In genomic region chrX:46326161-46326560, GRCh38 we compare ENCODE assay signal across 13 cellular contexts.
DNase-seq lines count a peak whose midpoint lies in the region; ATAC-seq and TF ChIP-seq lines count a peak whose summit lies in the region.
"Had no signal": no experiment of that assay in that cellular context is flagged by ENCODE, and none has a peak within 500 bp of the region (broad histone marks: within the 10 kb centered on the region; RNA-seq: fewer than 3 reads in every experiment).

No MANE protein-coding gene starts in this region.

- ATAC-seq in WTC11 = no peak
- ATAC-seq: activated CD8-positive, alpha-beta T cell treated with anti-CD3 and anti-CD28 coated beads, Interleukin-2, amount 10 ng/mL, durations not matched to agents 7 days and 5 days; naive thymus-derived CD4-positive, alpha-beta T cell; stimulated activated naive B cell treated with anti-CD40 and anti-IgM and Interleukin-4, amounts not matched to agents 10 μg/mL and 1 μg/mL and 100 μg/mL, for 72 hours had no signal

- H3K9me3 Mint-ChIP-seq in WTC11 = no peaks in the 10 kb centered on the region
- no peaks in the 10 kb centered on the region for H3K9me3 Mint-ChIP-seq in activated T-helper 1 cell treated with anti-CD3 and anti-CD28 coated beads, Interleukin-12 subunit alpha, Interleukin-12 subunit beta, Interleukin-2, Interleukin-4 antibody, amounts not matched to agents 30 ng/mL and 10 ng/mL and 1 ng/mL, durations not matched to agents 14 hours and 24 hours and 36 hours
- H3K9me3 Mint-ChIP-seq: stimulated activated naive B cell treated with anti-CD40 and anti-IgM and Interleukin-4, amounts not matched to agents 10 μg/mL and 1 μg/mL and 100 μg/mL, for 72 hours had no signal

- H3K27ac Mint-ChIP-seq in WTC11 = peak overlapping the region; percentile 100
- no peak overlapping the region for H3K27ac Mint-ChIP-seq in activated T-helper 1 cell treated with anti-CD3 and anti-CD28 coated beads, Interleukin-12 subunit alpha, Interleukin-12 subunit beta, Interleukin-2, Interleukin-4 antibody, amounts not matched to agents 30 ng/mL and 10 ng/mL and 1 ng/mL, durations not matched to agents 14 hours and 24 hours and 36 hours
- H3K27ac Mint-ChIP-seq: activated CD8-positive, alpha-beta T cell treated with anti-CD3 and anti-CD28 coated beads, Interleukin-2, amount 10 ng/mL, durations not matched to agents 7 days and 5 days; naive thymus-derived CD4-positive, alpha-beta T cell; stimulated activated naive B cell treated with anti-CD40 and anti-IgM and Interleukin-4, amounts not matched to agents 10 μg/mL and 1 μg/mL and 100 μg/mL, for 72 hours had no signal

- H3K9me3 ChIP-seq in HUES48 (ENCODE audit: control insufficient read depth, insufficient read depth, low read length) = no peaks in the 10 kb centered on the region

- peaks cover 50% of the 10 kb centered on the region for H3K4me1 ChIP-seq in HUES48 (ENCODE audit: control insufficient read depth, insufficient read depth, low read length)

- H3K27me3 Mint-ChIP-seq in WTC11 (ENCODE audit: low read depth) = no peaks in the 10 kb centered on the region; the same call in none of the 2 replicates
- no peaks in the 10 kb centered on the region for H3K27me3 Mint-ChIP-seq in activated T-helper 1 cell treated with anti-CD3 and anti-CD28 coated beads, Interleukin-12 subunit alpha, Interleukin-12 subunit beta, Interleukin-2, Interleukin-4 antibody, amounts not matched to agents 30 ng/mL and 10 ng/mL and 1 ng/mL, durations not matched to agents 14 hours and 24 hours and 36 hours (ENCODE audit: insufficient read depth)
- H3K27me3 Mint-ChIP-seq: naive thymus-derived CD4-positive, alpha-beta T cell had no signal

- no peaks in the 10 kb centered on the region for H3K36me3 Mint-ChIP-seq in WTC11
- peaks cover 4% of the 10 kb centered on the region for H3K36me3 Mint-ChIP-seq in activated T-helper 1 cell treated with anti-CD3 and anti-CD28 coated beads, Interleukin-12 subunit alpha, Interleukin-12 subunit beta, Interleukin-2, Interleukin-4 antibody, amounts not matched to agents 30 ng/mL and 10 ng/mL and 1 ng/mL, durations not matched to agents 14 hours and 24 hours and 36 hours (ENCODE audit: low read depth)
- H3K36me3 Mint-ChIP-seq: stimulated activated naive B cell treated with anti-CD40 and anti-IgM and Interleukin-4, amounts not matched to agents 10 μg/mL and 1 μg/mL and 100 μg/mL, for 72 hours had no signal

- H3K4me3 Mint-ChIP-seq in WTC11 = peak overlapping the region; percentile 34; the same call in 1 of the 2 replicates
- H3K4me3 Mint-ChIP-seq in activated T-helper 1 cell treated with anti-CD3 and anti-CD28 coated beads, Interleukin-12 subunit alpha, Interleukin-12 subunit beta, Interleukin-2, Interleukin-4 antibody, amounts not matched to agents 30 ng/mL and 10 ng/mL and 1 ng/mL, durations not matched to agents 14 hours and 24 hours and 36 hours = no peak overlapping the region
- H3K4me3 Mint-ChIP-seq: activated CD8-positive, alpha-beta T cell treated with anti-CD3 and anti-CD28 coated beads, Interleukin-2, amount 10 ng/mL, durations not matched to agents 7 days and 5 days; naive thymus-derived CD4-positive, alpha-beta T cell; stimulated activated naive B cell treated with anti-CD40 and anti-IgM and Interleukin-4, amounts not matched to agents 10 μg/mL and 1 μg/mL and 100 μg/mL, for 72 hours had no signal

- intact Hi-C loops in activated T-helper 1 cell treated with anti-CD3 and anti-CD28 coated beads, Interleukin-12 subunit alpha, Interleukin-12 subunit beta, Interleukin-2, Interleukin-4 antibody, amounts not matched to agents 30 ng/mL and 10 ng/mL and 1 ng/mL, durations not matched to agents 14 hours and 24 hours and 36 hours (cut with micrococcal nuclease) = loop anchor here (10.0 kb wide), 3 partner anchors 121 to 571 kb away; no protein-coding TSS in a partner anchor

- POLR2A ChIA-PET in WTC11 (lab: Charles Lee) = interaction anchor here (0.5 to 1.0 kb wide), 3 partner anchors 12 to 49 kb away, joined by 3 to 6 read pairs (median 3); no protein-coding TSS in a partner anchor

- DNase-seq in WTC11 (ENCODE audit: low spot score) (no peak), fibroblast of pulmonary artery (ENCODE audit: low read depth) (peak; percentile 26), renal cortical epithelial cell (ENCODE audit: low read depth) (peak; percentile 62), 8988T (no peak)
- DNase-seq in activated T-helper 1 cell treated with anti-CD3 and anti-CD28 coated beads, Interleukin-12 subunit alpha, Interleukin-12 subunit beta, Interleukin-2, Interleukin-4 antibody, amounts not matched to agents 30 ng/mL and 10 ng/mL and 1 ng/mL, durations not matched to agents 14 hours and 24 hours and 36 hours (ENCODE audit: low spot score) = no peak
- DNase-seq in activated CD8-positive, alpha-beta memory T cell treated with anti-CD3 and anti-CD28 coated beads, Interleukin-2, amount 50 U/mL, for 48 hours = no peak
- DNase-seq: activated CD8-positive, alpha-beta T cell treated with anti-CD3 and anti-CD28 coated beads, Interleukin-2, amount 10 ng/mL, durations not matched to agents 7 days and 5 days; DMS79 treated with DMSO at 0.1 percent for 48 hours; glutamatergic neuron; naive thymus-derived CD4-positive, alpha-beta T cell; stimulated activated CD4-positive, alpha-beta T cell treated with anti-CD3 and anti-CD28 coated beads, Interleukin-15, amount 100 ng/mL, for 24 hours; stimulated activated naive B cell treated with anti-CD40 and anti-IgM and Interleukin-4, amounts not matched to agents 10 μg/mL and 1 μg/mL and 100 μg/mL, for 72 hours had no signal

- no peaks in the 10 kb centered on the region for H3K36me3 ChIP-seq in HUES48 (ENCODE audit: control insufficient read depth, insufficient read depth, low read length)

- H3K27ac ChIP-seq in HUES48 (ENCODE audit: low read depth, low read length) = peak overlapping the region; percentile 96

- peak overlapping the region; percentile 43 for H3K9ac ChIP-seq in HUES48 (ENCODE audit: low read depth, low read length)

- H3K27me3 ChIP-seq in HUES48 (ENCODE audit: control insufficient read depth, insufficient read depth, low read length) = no peaks in the 10 kb centered on the region

- TF ChIP-seq CTCF in WTC11 (IDR thresholded peaks at IDR 0.05) = no peak
- no peak for TF ChIP-seq CTCF in fibroblast of pulmonary artery (IDR thresholded peaks at IDR 0.05; ENCODE audit: low read length, missing control alignments)

- peaks cover 45% of the 10 kb centered on the region for H3K4me1 Mint-ChIP-seq in WTC11
- H3K4me1 Mint-ChIP-seq in activated T-helper 1 cell treated with anti-CD3 and anti-CD28 coated beads, Interleukin-12 subunit alpha, Interleukin-12 subunit beta, Interleukin-2, Interleukin-4 antibody, amounts not matched to agents 30 ng/mL and 10 ng/mL and 1 ng/mL, durations not matched to agents 14 hours and 24 hours and 36 hours (ENCODE audit: low read depth) = peaks cover 41% of the 10 kb centered on the region
- H3K4me1 Mint-ChIP-seq: stimulated activated naive B cell treated with anti-CD40 and anti-IgM and Interleukin-4, amounts not matched to agents 10 μg/mL and 1 μg/mL and 100 μg/mL, for 72 hours had no signal

- no peak overlapping the region; the same call in 1 of the 2 replicates for H3K4me3 ChIP-seq in HUES48 (ENCODE audit: low read depth, low read length)
- no peak overlapping the region for H3K4me3 ChIP-seq in fibroblast of pulmonary artery (replicated peaks; ENCODE audit: low read depth, low read length)

- CTCF ChIA-PET in WTC11 (lab: Charles Lee) = interaction anchor here (0.6 kb wide), 1 partner anchor 50 kb away, joined by 3 read pairs; no protein-coding TSS in a partner anchor

TF ChIP-seq in WTC11, 78 proteins besides CTCF, POLR2A, EP300 and RAD21:
- no peak for TF ChIP-seq FOXP1 (CRISPR knock-in tag; IDR thresholded peaks at IDR 0.05; ENCODE audit: borderline replicate concordance)
- TF ChIP-seq ZBTB21 (CRISPR knock-in tag; IDR thresholded peaks at IDR 0.05; ENCODE audit: borderline replicate concordance) = no peak
- TF ChIP-seq OVOL2 (CRISPR knock-in tag; IDR thresholded peaks at IDR 0.05; ENCODE audit: borderline replicate concordance) = no peak

Comparison
In these comparisons a context has a peak if more than half of its experiments do, and no peak if none do; other contexts are left out.
1. DNase-seq: peak in fibroblast of pulmonary artery (single experiment) and renal cortical epithelial cell (single experiment); none in WTC11 (single experiment), 8988T (single experiment), activated T-helper 1 cell treated with anti-CD3 and anti-CD28 coated beads, Interleukin-12 subunit alpha, Interleukin-12 subunit beta, Interleukin-2, Interleukin-4 antibody, amounts not matched to agents 30 ng/mL and 10 ng/mL and 1 ng/mL, durations not matched to agents 14 hours and 24 hours and 36 hours (single experiment) and activated CD8-positive, alpha-beta memory T cell treated with anti-CD3 and anti-CD28 coated beads, Interleukin-2, amount 50 U/mL, for 48 hours (single experiment).